Comparison of ENCODE assay signal across 23 cellular contexts in the genomic region with DNA sequence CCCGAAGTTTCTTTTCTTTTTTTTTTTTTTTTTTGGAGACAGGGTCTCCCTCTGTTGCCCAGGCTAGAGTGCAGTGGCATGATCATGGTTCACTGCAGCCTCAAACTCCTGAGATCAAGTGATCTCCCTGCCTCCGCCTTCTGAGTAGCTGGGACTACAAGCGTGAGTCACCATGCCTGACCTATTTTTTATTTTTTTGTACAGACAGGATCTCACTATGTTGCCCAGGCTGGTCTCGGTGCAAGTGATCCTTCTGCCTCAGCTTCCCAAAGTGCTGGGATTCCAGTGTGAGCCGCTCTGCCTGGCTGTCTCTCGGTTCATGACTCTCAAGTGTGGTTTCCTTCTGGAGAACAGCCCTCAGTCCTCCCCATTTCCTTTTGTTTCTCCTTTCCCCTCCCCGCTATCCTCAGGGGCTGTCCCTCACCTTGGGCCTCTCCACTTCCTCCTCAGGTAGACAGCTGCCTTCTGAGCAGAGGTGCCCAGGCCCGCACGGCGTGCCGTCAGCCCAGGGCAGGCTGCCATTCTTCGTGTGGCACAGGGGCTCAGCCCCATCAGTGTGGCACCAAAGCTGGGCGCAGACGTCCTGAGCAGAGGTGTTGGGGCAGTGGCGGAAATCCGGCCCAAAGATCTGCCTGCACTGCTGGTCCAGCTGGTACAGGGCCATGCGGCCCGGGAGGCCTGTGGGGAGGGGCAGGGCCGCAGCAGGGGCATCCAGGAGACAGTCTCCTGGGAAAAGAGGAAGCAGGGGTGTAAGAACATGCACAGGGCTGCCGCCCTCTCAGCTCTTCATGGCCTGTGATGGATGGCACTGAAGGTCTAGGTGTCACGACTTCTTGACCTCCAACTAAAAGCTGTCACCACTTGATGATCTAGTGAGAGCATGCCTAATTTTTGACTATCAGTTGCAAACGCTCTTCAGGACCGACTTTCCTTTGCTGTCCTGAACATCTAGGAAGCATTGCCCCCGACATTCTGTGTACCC. TPM values are rescaled to one million over a fixed set of nuclear protein-coding genes. Genes with fewer than 3 reads are reported as not detected.
A peak's percentile ranks its signal among the peaks of the same experiment; 100 is the strongest.
DNase-seq lines count a peak whose midpoint lies in the region; ATAC-seq and TF ChIP-seq lines count a peak whose summit lies in the region.
"Had no signal": no experiment of that assay in that cellular context is flagged by ENCODE, and none has a peak within 500 bp of the region (broad histone marks: within the 10 kb centered on the region; RNA-seq: fewer than 3 reads in every experiment).

No MANE protein-coding gene starts in this region.

- CTCF ChIA-PET in activated CD4-positive, alpha-beta T cell treated with anti-CD3 and anti-CD28 coated beads for 36 hours (lab: Charles Lee): no interaction called here

- peaks cover 39% of the 10 kb centered on the region for H3K4me1 Mint-ChIP-seq in brain
- no peaks in the 10 kb centered on the region for H3K4me1 Mint-ChIP-seq in activated CD4-positive, alpha-beta T cell treated with anti-CD3 and anti-CD28 coated beads for 36 hours
- H3K4me1 Mint-ChIP-seq in activated T-cell treated with anti-CD3 and anti-CD28 coated beads, Interleukin-2, amount 50 U/mL, for 4 hours (ENCODE audit: low read depth): no peaks in the 10 kb centered on the region

- no peaks in the 10 kb centered on the region for H3K9me3 Mint-ChIP-seq in brain
- no peaks in the 10 kb centered on the region for H3K9me3 Mint-ChIP-seq in activated CD4-positive, alpha-beta T cell treated with anti-CD3 and anti-CD28 coated beads for 36 hours (ENCODE audit: low read depth)
- H3K9me3 Mint-ChIP-seq in activated T-cell treated with anti-CD3 and anti-CD28 coated beads, Interleukin-2, amount 50 U/mL, for 4 hours: no peaks in the 10 kb centered on the region
- H3K9me3 Mint-ChIP-seq: IgD-negative memory B cell; naive B cell; stimulated activated naive CD8-positive, alpha-beta T cell treated with anti-CD3 and anti-CD28 coated beads, Interleukin-15, Interleukin-2, amounts not matched to agents 100 ng/mL and 50 ng/mL, for 24 hours had no signal

- H3K4me3 Mint-ChIP-seq in brain: peak overlapping the region in 1 of 5 experiments; percentile 3
- H3K4me3 Mint-ChIP-seq in activated CD4-positive, alpha-beta T cell treated with anti-CD3 and anti-CD28 coated beads for 36 hours: no peak overlapping the region
- H3K4me3 Mint-ChIP-seq in activated T-cell treated with anti-CD3 and anti-CD28 coated beads, Interleukin-2, amount 50 U/mL, for 4 hours: no peak overlapping the region
- H3K4me3 Mint-ChIP-seq: IgD-negative memory B cell; naive B cell; stimulated activated naive CD8-positive, alpha-beta T cell treated with anti-CD3 and anti-CD28 coated beads, Interleukin-15, Interleukin-2, amounts not matched to agents 100 ng/mL and 50 ng/mL, for 24 hours; T-helper 17 cell had no signal

- H3K36me3 Mint-ChIP-seq in brain: no peaks in the 10 kb centered on the region
- H3K36me3 Mint-ChIP-seq in activated CD4-positive, alpha-beta T cell treated with anti-CD3 and anti-CD28 coated beads for 36 hours (ENCODE audit: low read depth): no peaks in the 10 kb centered on the region
- no peaks in the 10 kb centered on the region for H3K36me3 Mint-ChIP-seq in activated T-cell treated with anti-CD3 and anti-CD28 coated beads, Interleukin-2, amount 50 U/mL, for 4 hours (ENCODE audit: insufficient read depth)
- H3K36me3 Mint-ChIP-seq: naive B cell had no signal

- no peaks in the 10 kb centered on the region for H3K36me3 ChIP-seq in transverse colon
- H3K36me3 ChIP-seq: adrenal gland had no signal

- ATAC-seq in activated CD4-positive, alpha-beta T cell treated with anti-CD3 and anti-CD28 coated beads for 36 hours: no peak
- no peak for ATAC-seq in activated T-cell treated with anti-CD3 and anti-CD28 coated beads, Interleukin-2, amount 50 U/mL, for 4 hours
- ATAC-seq: T-helper 17 cell had no signal

- peaks cover 14% of the 10 kb centered on the region for H3K27me3 Mint-ChIP-seq in brain
- H3K27me3 Mint-ChIP-seq in activated CD4-positive, alpha-beta T cell treated with anti-CD3 and anti-CD28 coated beads for 36 hours: peaks cover 13% of the 10 kb centered on the region
- peaks cover 19% of the 10 kb centered on the region for H3K27me3 Mint-ChIP-seq in activated T-cell treated with anti-CD3 and anti-CD28 coated beads, Interleukin-2, amount 50 U/mL, for 4 hours (ENCODE audit: low read depth)

- no peaks in the 10 kb centered on the region for H3K9me3 ChIP-seq in transverse colon
- H3K9me3 ChIP-seq: adrenal gland had no signal

- in situ Hi-C loops in transverse colon (cut with MboI; ENCODE audit: low pct_ligation_motif_present in 1 of 4, low pct_unique_long_range_greater_than_20kb in 1 of 4, low sequenced_read_pairs in 3 of 4): loop anchor here in 1 of 4 donors (25.0 kb wide), 1 partner anchor 202 kb away; no protein-coding TSS in a partner anchor

- no peaks in the 10 kb centered on the region for H3K27me3 ChIP-seq in transverse colon
- H3K27me3 ChIP-seq: dorsolateral prefrontal cortex had no signal

- peaks cover 0 to 2% (median 0%) of the 10 kb centered on the region in 4 donors for H3K4me1 ChIP-seq in transverse colon
- H3K4me1 ChIP-seq: adrenal gland had no signal

- peak overlapping the region in 4 of 5 experiments; percentile 5 to 65 (median 38) for H3K27ac Mint-ChIP-seq in brain
- H3K27ac Mint-ChIP-seq in activated CD4-positive, alpha-beta T cell treated with anti-CD3 and anti-CD28 coated beads for 36 hours: no peak overlapping the region
- H3K27ac Mint-ChIP-seq: IgD-negative memory B cell; naive B cell; stimulated activated naive CD8-positive, alpha-beta T cell treated with anti-CD3 and anti-CD28 coated beads, Interleukin-15, Interleukin-2, amounts not matched to agents 100 ng/mL and 50 ng/mL, for 24 hours; T-helper 17 cell had no signal

- TF ChIP-seq CTCF in brain (conservative IDR thresholded peaks at IDR 0.05) (no peak), transverse colon (IDR thresholded peaks at IDR 0.05) (no peak)

- TF ChIP-seq EP300 in transverse colon (IDR thresholded peaks at IDR 0.05; ENCODE audit: low read depth): no peak

- no peak overlapping the region for H3K4me3 ChIP-seq in transverse colon
- H3K4me3 ChIP-seq: adrenal gland, dorsolateral prefrontal cortex, skin epidermis had no signal

- WGBS in transverse colon (ENCODE audit: low coverage in 1 of 2), 2 donors: 75 to 83% methylated on average over 11 to 24 of the region's 24 CpGs

- intact Hi-C loops in transverse colon (cut with DNase I; ENCODE audit: low total_unique reads): no loop called here
- intact Hi-C loops in activated CD4-positive, alpha-beta T cell treated with anti-CD3 and anti-CD28 coated beads for 36 hours (cut with DNase I, micrococcal nuclease): loop anchor here in 1 of 2 experiments (5.0 kb wide), 1 partner anchor 202 kb away; no protein-coding TSS in a partner anchor

- POLR2A ChIA-PET in activated CD4-positive, alpha-beta T cell treated with anti-CD3 and anti-CD28 coated beads for 36 hours (lab: Charles Lee): no interaction called here

- H3K27ac ChIP-seq in transverse colon: peak overlapping the region in 3 of 4 donors; percentile 50 to 65 (median 55)
- H3K27ac ChIP-seq: adrenal gland had no signal

- DNase-seq in M059J (ENCODE audit: low read depth) (peak; percentile 29), left kidney (ENCODE audit: low read depth, low spot score) (peak; percentile 43), transverse colon (no peak), NCI-H2196 treated with DMSO at 0.1 percent for 48 hours (lab: John Stamatoyannopoulos, UW; ENCODE audit: unreplicated experiment) (no peak), DMS53 (lab: John Stamatoyannopoulos, UW) (no peak)
- DNase-seq in activated CD4-positive, alpha-beta T cell treated with anti-CD3 and anti-CD28 coated beads for 36 hours: no peak
- no peak for DNase-seq in activated T-cell treated with anti-CD3 and anti-CD28 coated beads, Interleukin-2, amount 50 U/mL, for 4 hours
- DNase-seq: activated CD4-positive, alpha-beta T cell treated with anti-CD3 and anti-CD28 coated beads, Interleukin-2, amount 50 U/mL, for 48 hours; AML-193; DMS79 treated with DMSO at 0.1 percent for 48 hours; erythroblast; MM.1S; naive B cell; NCI-H146; NCI-H748 treated with DMSO at 0.1 percent for 48 hours; T-helper 17 cell had no signal

- TF ChIP-seq POLR2A in transverse colon (IDR thresholded peaks at IDR 0.05): no peak

RNA-seq across cellular contexts. Expression of gene ADAMTS8, which starts 14.0 kb away (rescaled TPM):
- not detected in 2 replicates for total RNA-seq in M059J (2014; rRNA removed; shearing (Covaris generic))
- polyA plus RNA-seq in brain (ENCODE audit: insufficient read depth, low read depth, low replicate concordance): 4.0 TPM
- under 1 TPM in 3 of 4 donors, not detected in 1; 0.27 to 1.00 (median 0.95) TPM for total RNA-seq in transverse colon
- not detected for total RNA-seq in activated CD4-positive, alpha-beta T cell treated with anti-CD3 and anti-CD28 coated beads for 36 hours
- total RNA-seq in activated T-cell treated with anti-CD3 and anti-CD28 coated beads, Interleukin-2, amount 50 U/mL, for 4 hours: under 1 TPM in 1 of 3 donors, not detected in 2; 0.08 TPM
- total RNA-seq: kidney epithelial cell, T-helper 17 cell had no signal
- polyA plus RNA-seq: IgD-negative memory B cell had no signal

RNA-seq across cellular contexts. Expression of gene ADAMTS15, which starts 34.0 kb away (rescaled TPM):
- 6.9 and 10.9 TPM in 2 replicates for total RNA-seq in M059J (2014; rRNA removed; shearing (Covaris generic))
- 1.3 TPM for polyA plus RNA-seq in brain (ENCODE audit: insufficient read depth, low read depth, low replicate concordance)
- 1 to 10 TPM; 1.6 to 8.2 (median 2.4) TPM for total RNA-seq in transverse colon
- not detected for total RNA-seq in activated CD4-positive, alpha-beta T cell treated with anti-CD3 and anti-CD28 coated beads for 36 hours
- total RNA-seq in activated T-cell treated with anti-CD3 and anti-CD28 coated beads, Interleukin-2, amount 50 U/mL, for 4 hours: not detected
- total RNA-seq: T-helper 17 cell had no signal
- polyA plus RNA-seq: IgD-negative memory B cell had no signal

Comparison
In these comparisons a context has a peak if more than half of its experiments do, and no peak if none do; other contexts are left out.
1. DNase-seq: peak in M059J (single experiment) and left kidney (single experiment); none in transverse colon (single experiment), NCI-H2196 treated with DMSO at 0.1 percent for 48 hours (single experiment), activated CD4-positive, alpha-beta T cell treated with anti-CD3 and anti-CD28 coated beads for 36 hours (single experiment), DMS53 (single experiment) and activated T-cell treated with anti-CD3 and anti-CD28 coated beads, Interleukin-2, amount 50 U/mL, for 4 hours (single experiment).